8 cellular contexts compared by ENCODE assay signal in genomic region chr12:8696402-8697100, GRCh38. TPM values are rescaled to one million over a fixed set of nuclear protein-coding genes. Genes with fewer than 3 reads are reported as not detected.
DNase-seq lines count a peak whose midpoint lies in the region; ATAC-seq and TF ChIP-seq lines count a peak whose summit lies in the region.

No MANE protein-coding gene starts in this region.

- H2AK5ac ChIP-seq in H9 (ENCODE audit: insufficient read length, low read length) = no peak overlapping the region

- no peaks in the 10 kb centered on the region for H3K9me3 Mint-ChIP-seq in H9

- H3K9ac ChIP-seq in H9 (ENCODE audit: extremely low read depth, insufficient read length, low read length) = peak overlapping the region; percentile 44

- H3K27me3 Mint-ChIP-seq in H9 (ENCODE audit: low read depth) (no peaks in the 10 kb centered on the region), T-helper 17 cell (no peaks in the 10 kb centered on the region)

- no peak overlapping the region for H4K5ac ChIP-seq in H9 (ENCODE audit: insufficient read length, low read depth, low read length)

- WGBS in H9 (ENCODE audit: extremely low coverage, insufficient read length, low lambda C conversion rate) = no CpG with 5 or more reads among the region's 7 CpGs

- peaks cover 18% of the 10 kb centered on the region; the same call in 1 of the 2 replicates for H3K79me2 ChIP-seq in H9 (ENCODE audit: insufficient read depth, low read length)

- no peak overlapping the region for H2BK15ac ChIP-seq in H9 (ENCODE audit: low read depth, low read length)

- ATAC-seq in T-helper 17 cell (no peak), gastrocnemius medialis (no peak), esophagus mucosa (no peak), HG03432 (IDR thresholded peaks at IDR 0.05; ENCODE audit: unreplicated experiment) (no peak)

- H3K23ac ChIP-seq in H9 (ENCODE audit: insufficient read length, low read depth, low read length) = no peak overlapping the region

- TF ChIP-seq CTCF in H9 (conservative IDR thresholded peaks at IDR 0.05) (no peak), fibroblast of villous mesenchyme (IDR thresholded peaks at IDR 0.05; ENCODE audit: insufficient read depth, low read depth, low read length) (no peak), gastrocnemius medialis (IDR thresholded peaks at IDR 0.05 in 4 of 5, conservative IDR thresholded peaks at IDR 0.05 in 1 of 5) (no peak)

- H3K36me3 ChIP-seq in gastrocnemius medialis = peaks cover 0 to 10% of the 10 kb centered on the region in 2 donors

- no peak overlapping the region for H3K4ac ChIP-seq in H9 (ENCODE audit: low read depth, low read length)

- no peak overlapping the region for H3K56ac ChIP-seq in H9 (ENCODE audit: insufficient read length, low read depth, low read length)

- H3K4me3 Mint-ChIP-seq in H9 = peak overlapping the region; percentile 93 to 96
- H3K4me3 Mint-ChIP-seq in T-helper 17 cell = peak overlapping the region; percentile 93

- in situ Hi-C loops in gastrocnemius medialis (cut with MboI; ENCODE audit: low sequenced_read_pairs in 4 of 4) = loop anchor here in 3 of 4 donors (25.0 kb wide), 2 partner anchors 341 to 366 kb away; no protein-coding TSS in a partner anchor

- peaks cover 46 to 48% of the 10 kb centered on the region in 2 experiments for H3K4me1 Mint-ChIP-seq in H9
- H3K4me1 Mint-ChIP-seq in T-helper 17 cell = peaks cover 23% of the 10 kb centered on the region

- no peak overlapping the region for H4K8ac ChIP-seq in H9 (replicated peaks; ENCODE audit: insufficient read length, low read depth, low read length)

- H3K27me3 ChIP-seq in H9 (ENCODE audit: insufficient read depth, low read length) (no peaks in the 10 kb centered on the region), gastrocnemius medialis (no peaks in the 10 kb centered on the region)

- H3K4me2 ChIP-seq in H9 (ENCODE audit: insufficient read depth, insufficient read length, low read length) = peak overlapping the region; percentile 69

- no peak overlapping the region for H3K27ac ChIP-seq in H9 (ENCODE audit: insufficient read length, low read depth, low read length)
- H3K27ac ChIP-seq in gastrocnemius medialis = peak overlapping the region; percentile 89 to 94 (median 90)

- H3K9me3 ChIP-seq in H9 (ENCODE audit: control insufficient read depth, low read depth, low read length) (no peaks in the 10 kb centered on the region), T-helper 17 cell (ENCODE audit: control insufficient read depth, low read length, poor library complexity, severe bottlenecking) (no peaks in the 10 kb centered on the region), gastrocnemius medialis (no peaks in the 10 kb centered on the region)

- H4K91ac ChIP-seq in H9 (ENCODE audit: insufficient read length, low read depth, low read length) = no peak overlapping the region

- H3K79me1 ChIP-seq in H9 (ENCODE audit: insufficient read depth, low read depth, low read length, poor library complexity, severe bottlenecking) = peaks cover 3% of the 10 kb centered on the region

- H3K4me3 ChIP-seq in fibroblast of villous mesenchyme (ENCODE audit: low read depth, low read length) (peak overlapping the region; percentile 90), gastrocnemius medialis (peak overlapping the region; percentile 81 to 97 (median 88))

- H2BK12ac ChIP-seq in H9 (ENCODE audit: insufficient read length, low read depth, low read length) = no peak overlapping the region

- intact Hi-C loops in gastrocnemius medialis (cut with DNase I; ENCODE audit: low total_unique reads) = loop anchor here (5.0 kb wide), 1 partner anchor 371 kb away; no protein-coding TSS in a partner anchor

- no peak overlapping the region for H2BK120ac ChIP-seq in H9 (ENCODE audit: low read depth, low read length, poor library complexity, severe bottlenecking)

- H3K4me1 ChIP-seq in H9 (ENCODE audit: insufficient read depth, low read length) (peaks cover 2% of the 10 kb centered on the region; the same call in 1 of the 2 replicates), gastrocnemius medialis (peaks cover 20 to 24% of the 10 kb centered on the region in 2 donors)

- peak overlapping the region; percentile 69 to 99 (median 96) for H3K27ac Mint-ChIP-seq in H9
- peak overlapping the region; percentile 75 for H3K27ac Mint-ChIP-seq in T-helper 17 cell

- peak overlapping the region; percentile 58 for H3K18ac ChIP-seq in H9 (ENCODE audit: insufficient read length, low read depth, low read length)

- no peak for TF ChIP-seq POLR2A in gastrocnemius medialis (IDR thresholded peaks at IDR 0.05)

- H2AFZ ChIP-seq in H9 (ENCODE audit: low read length) = no peak overlapping the region

- DNase-seq in H9 (no peak), T-helper 17 cell (no peak), fibroblast of villous mesenchyme (ENCODE audit: low read depth) (no peak), gastrocnemius medialis (no peak), GDM1 (lab: John Stamatoyannopoulos, UW) (no peak), LoVo (ENCODE audit: low spot score) (no peak)

- peaks cover 9% of the 10 kb centered on the region for H3K23me2 ChIP-seq in H9 (ENCODE audit: insufficient read length, low read depth, low read length, poor library complexity, severe bottlenecking)

- no peak overlapping the region for H2BK5ac ChIP-seq in H9 (ENCODE audit: insufficient read length, low read length)

- H3K14ac ChIP-seq in H9 (ENCODE audit: insufficient read depth, low read length) = no peak overlapping the region

- H3T11ph ChIP-seq in H9 (ENCODE audit: low read length) = no peak overlapping the region

- H3K36me3 Mint-ChIP-seq in H9 (ENCODE audit: insufficient read depth in 1 of 3, low read depth in 3 of 3) (peaks cover 13 to 21% (median 15%) of the 10 kb centered on the region in 3 experiments; a peak in 6 of 7 replicates), T-helper 17 cell (ENCODE audit: low read depth) (peaks cover 8% of the 10 kb centered on the region)

- no peak overlapping the region for H2BK20ac ChIP-seq in H9 (ENCODE audit: low read depth, low read length, poor library complexity, severe bottlenecking)

- H4K20me1 ChIP-seq in H9 (ENCODE audit: control insufficient read depth, insufficient read depth, insufficient read length) = no peaks in the 10 kb centered on the region

RNA-seq across cellular contexts. Expression of gene RIMKLB, which starts 1.2 kb away (rescaled TPM):
- total RNA-seq in H9 (2021) (80.2 and 87.7 TPM in 2 replicates), T-helper 17 cell (10 to 100 TPM; 15.1 to 15.2 TPM), fibroblast of villous mesenchyme (15.1 TPM in 2 replicates), gastrocnemius medialis (10 to 100 TPM in 3 of 4 donors, 1 to 10 TPM in 1; 6.9 to 13.7 (median 11.5) TPM), esophagus mucosa (10.6 TPM)

RNA-seq across cellular contexts. Expression of gene MFAP5, which starts 33.9 kb away (rescaled TPM):
- total RNA-seq in H9 (2021) (0.09 and 0.26 TPM in 2 replicates), T-helper 17 cell (not detected), fibroblast of villous mesenchyme (0.86 and 4.8 TPM in 2 replicates), gastrocnemius medialis (10 to 100 TPM; 31.1 to 78.2 (median 52.0) TPM), esophagus mucosa (3.3 TPM)
